In genomic region chr3:191431160-191431822, GRCh38 we compare ENCODE assay signal across 1 cellular context.
TF ChIP-seq lines count a peak whose summit lies in the region.

No MANE protein-coding gene starts in this region.

TF ChIP-seq in HepG2, 621 proteins besides CTCF, POLR2A, EP300 and RAD21 (continued from another document and continues in another):
- TF ChIP-seq MNT (IDR thresholded peaks at IDR 0.05) (no peak), ZSCAN20 (CRISPR knock-in tag; IDR thresholded peaks at IDR 0.05; ENCODE audit: borderline replicate concordance) (no peak), HNRNPLL (IDR thresholded peaks at IDR 0.05; ENCODE audit: low read depth, low read length, poor library complexity, severe bottlenecking) (no peak), EHMT2 (IDR thresholded peaks at IDR 0.05; ENCODE audit: borderline replicate concordance, low read depth, low read length) (peak; percentile 39; the same call in 1 of the 2 replicates), BCL6 (CRISPR knock-in tag; IDR thresholded peaks at IDR 0.05) (0 out of 2 replicates have a peak, but pooled peaks have one; percentile 28), HOMEZ (CRISPR knock-in tag; IDR thresholded peaks at IDR 0.05; ENCODE audit: low read depth) (peak; percentile 84; the same call in 1 of the 2 replicates), ZNF510 (CRISPR knock-in tag; IDR thresholded peaks at IDR 0.05; ENCODE audit: low read depth) (no peak), PPARG (CRISPR knock-in tag; conservative IDR thresholded peaks at IDR 0.05) (no peak), TSC22D2 (CRISPR knock-in tag; IDR thresholded peaks at IDR 0.05; ENCODE audit: borderline replicate concordance) (no peak), ZMYM4 (CRISPR knock-in tag; IDR thresholded peaks at IDR 0.05) (peak; percentile 66; the same call in 1 of the 2 replicates), ATRX (CRISPR knock-in tag; IDR thresholded peaks at IDR 0.05; ENCODE audit: borderline replicate concordance) (no peak), CERS6 (CRISPR knock-in tag; IDR thresholded peaks at IDR 0.05) (no peak), GPBP1L1 (CRISPR knock-in tag; IDR thresholded peaks at IDR 0.05) (no peak), ZC3H13 (CRISPR knock-in tag; IDR thresholded peaks at IDR 0.05) (no peak), MLXIP (CRISPR knock-in tag; IDR thresholded peaks at IDR 0.05; ENCODE audit: borderline replicate concordance) (no peak), ZFP36L2 (CRISPR knock-in tag; IDR thresholded peaks at IDR 0.05) (no peak), CREB1 (IDR thresholded peaks at IDR 0.05) (no peak), CREB1 (CRISPR knock-in tag; IDR thresholded peaks at IDR 0.05) (peak; percentile 49; the same call in 1 of the 2 replicates), ZNF292 (CRISPR knock-in tag; IDR thresholded peaks at IDR 0.05; ENCODE audit: borderline replicate concordance, low read depth) (no peak), RARA (CRISPR knock-in tag; IDR thresholded peaks at IDR 0.05) (peak; percentile 48; the same call in 1 of the 2 replicates), ATF2 (CRISPR knock-in tag; IDR thresholded peaks at IDR 0.05) (0 out of 2 replicates have a peak, but pooled peaks have one; percentile 27), ZNF512B (CRISPR knock-in tag; IDR thresholded peaks at IDR 0.05; ENCODE audit: borderline replicate concordance) (no peak), YY1 (IDR thresholded peaks at IDR 0.05; ENCODE audit: insufficient read depth, insufficient replicate concordance, low read depth, low read length) (peak; percentile 18), PHF21A (CRISPR knock-in tag; IDR thresholded peaks at IDR 0.05) (no peak), ARID5B (CRISPR knock-in tag; IDR thresholded peaks at IDR 0.05) (peak; percentile 73), SOX5 (CRISPR knock-in tag; IDR thresholded peaks at IDR 0.05; ENCODE audit: borderline replicate concordance) (peak; percentile 44; the same call in 1 of the 2 replicates), ARID3A (IDR thresholded peaks at IDR 0.05; ENCODE audit: low read depth, low read length) (peak; percentile 29; the same call in 1 of the 2 replicates), HMG20A (CRISPR knock-in tag; IDR thresholded peaks at IDR 0.05; ENCODE audit: borderline replicate concordance) (peak; percentile 73; the same call in 1 of the 2 replicates), ZNF792 (CRISPR knock-in tag; IDR thresholded peaks at IDR 0.05) (no peak), FOXP1 (IDR thresholded peaks at IDR 0.05) (no peak), FOXP1 (CRISPR knock-in tag; IDR thresholded peaks at IDR 0.05) (peak; percentile 64), ZNF674 (CRISPR knock-in tag; IDR thresholded peaks at IDR 0.05; ENCODE audit: low read depth) (no peak), FUBP1 (CRISPR knock-in tag; IDR thresholded peaks at IDR 0.05; ENCODE audit: borderline replicate concordance) (no peak), CEBPG (CRISPR knock-in tag; IDR thresholded peaks at IDR 0.05) (peak; percentile 85), POGZ (CRISPR knock-in tag; IDR thresholded peaks at IDR 0.05) (peak; percentile 55; the same call in 1 of the 2 replicates), PHF20 (CRISPR knock-in tag; IDR thresholded peaks at IDR 0.05) (no peak), CEBPB (IDR thresholded peaks at IDR 0.05; ENCODE audit: borderline replicate concordance, low read depth, low read length) (peak; percentile 89), TCF12 (IDR thresholded peaks at IDR 0.05) (no peak), TCF12 (CRISPR knock-in tag; IDR thresholded peaks at IDR 0.05) (no peak)
